ENCODE assay signal across 8 cellular contexts in the genomic region with DNA sequence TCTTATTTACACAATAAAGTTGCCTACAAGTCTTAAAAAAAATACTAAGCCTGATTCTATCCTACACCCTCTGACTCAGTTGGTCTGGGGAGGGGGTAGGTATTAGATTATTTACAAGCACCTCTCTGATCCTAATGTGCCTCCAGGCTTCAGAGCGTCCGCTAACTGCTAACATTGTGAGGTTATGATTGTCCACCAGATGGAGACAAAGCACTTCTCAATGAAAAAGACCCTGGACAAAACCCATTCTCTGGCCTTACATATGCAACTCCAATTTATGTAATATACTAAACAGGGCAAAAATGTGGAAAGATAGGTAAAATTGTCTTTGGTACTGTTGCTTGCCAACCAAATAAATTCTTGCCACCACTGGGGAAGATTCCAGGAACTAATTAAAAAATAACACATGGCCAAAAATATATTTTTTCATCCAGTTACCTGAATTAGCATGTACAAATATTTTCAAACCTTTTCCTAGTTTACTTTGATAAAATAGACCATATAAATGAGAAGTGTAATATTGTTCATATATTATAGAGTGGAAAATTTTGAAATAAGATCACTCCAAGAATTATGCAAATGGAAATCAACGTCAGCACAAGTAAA.
DNase-seq lines count a peak whose midpoint lies in the region; ATAC-seq, FAIRE-seq and TF ChIP-seq lines count a peak whose summit lies in the region.

No MANE protein-coding gene starts in this region.

- H3K9me3 Mint-ChIP-seq in WTC11 (peaks cover 5% of the 10 kb centered on the region; the same call in 1 of the 2 replicates), nephron progenitor cell (no peaks in the 10 kb centered on the region)

- no peak for TF ChIP-seq POLR2A in GM12891 (IDR thresholded peaks at IDR 0.05; ENCODE audit: low read depth, low read length)

- peak; percentile 60 for FAIRE-seq in GM12891 (lab: Jason Lieb, UNC)

- H3K4me3 Mint-ChIP-seq in WTC11: no peak overlapping the region
- H3K4me3 Mint-ChIP-seq in nephron progenitor cell: no peak overlapping the region

- no peak overlapping the region for H3K27ac Mint-ChIP-seq in WTC11
- H3K27ac Mint-ChIP-seq in nephron progenitor cell: no peak overlapping the region

- CTCF ChIA-PET in WTC11 (lab: Charles Lee): interaction anchor here (0.6 to 1.7 kb wide), 2 partner anchors 180 to 799 kb away, joined by 3 to 4 read pairs; no protein-coding TSS in a partner anchor

- no peaks in the 10 kb centered on the region for H3K36me3 Mint-ChIP-seq in WTC11
- no peaks in the 10 kb centered on the region for H3K36me3 Mint-ChIP-seq in nephron progenitor cell (ENCODE audit: low read depth)

- POLR2A ChIA-PET in WTC11 (lab: Charles Lee): no interaction called here

- DNase-seq in Ammon's horn (ENCODE audit: low spot score) (peak; percentile 84), GM12891 (ENCODE audit: insufficient read length, low spot score) (peak; percentile 16), NCI-H345 (lab: John Stamatoyannopoulos, UW) (peak; percentile 72), WTC11 (ENCODE audit: low spot score) (no peak), fibroblast of peridontal ligament (ENCODE audit: extremely low read depth) (peak; percentile 88), nephron progenitor cell (peak; percentile 43)

- peak; percentile 59 for ATAC-seq in HG03066 (IDR thresholded peaks at IDR 0.05; ENCODE audit: low read depth, unreplicated experiment)
- peak; percentile 79 for ATAC-seq in WTC11
- no peak for ATAC-seq in HG03520 (IDR thresholded peaks at IDR 0.05; ENCODE audit: unreplicated experiment)

- H3K27me3 Mint-ChIP-seq in WTC11 (ENCODE audit: low read depth): no peaks in the 10 kb centered on the region; the same call in 1 of the 2 replicates
- no peaks in the 10 kb centered on the region for H3K27me3 Mint-ChIP-seq in nephron progenitor cell (ENCODE audit: low read depth, poor library complexity)

- peak; percentile 66 for TF ChIP-seq CTCF in WTC11 (IDR thresholded peaks at IDR 0.05)
- TF ChIP-seq CTCF in nephron progenitor cell (IDR thresholded peaks at IDR 0.05): peak; percentile 82

- peaks cover 29% of the 10 kb centered on the region for H3K4me1 Mint-ChIP-seq in WTC11
- H3K4me1 Mint-ChIP-seq in nephron progenitor cell: peaks cover 5% of the 10 kb centered on the region

TF ChIP-seq in GM12891, 5 proteins besides CTCF, POLR2A, EP300 and RAD21:
- TF ChIP-seq TAF1 (IDR thresholded peaks at IDR 0.05; ENCODE audit: low read depth, low read length) (no peak), POLR2AphosphoS5 (IDR thresholded peaks at IDR 0.05; ENCODE audit: low read depth, low read length) (no peak), POU2F2 (IDR thresholded peaks at IDR 0.05; ENCODE audit: low read depth, low read length) (no peak), SPI1 (IDR thresholded peaks at IDR 0.05; ENCODE audit: low read depth, low read length) (no peak), PAX5 (IDR thresholded peaks at IDR 0.05; ENCODE audit: insufficient read depth, low read length, severe bottlenecking) (no peak)

TF ChIP-seq in WTC11, 78 proteins besides CTCF, POLR2A, EP300 and RAD21 (continues in another document):
- TF ChIP-seq, protein P1, sequence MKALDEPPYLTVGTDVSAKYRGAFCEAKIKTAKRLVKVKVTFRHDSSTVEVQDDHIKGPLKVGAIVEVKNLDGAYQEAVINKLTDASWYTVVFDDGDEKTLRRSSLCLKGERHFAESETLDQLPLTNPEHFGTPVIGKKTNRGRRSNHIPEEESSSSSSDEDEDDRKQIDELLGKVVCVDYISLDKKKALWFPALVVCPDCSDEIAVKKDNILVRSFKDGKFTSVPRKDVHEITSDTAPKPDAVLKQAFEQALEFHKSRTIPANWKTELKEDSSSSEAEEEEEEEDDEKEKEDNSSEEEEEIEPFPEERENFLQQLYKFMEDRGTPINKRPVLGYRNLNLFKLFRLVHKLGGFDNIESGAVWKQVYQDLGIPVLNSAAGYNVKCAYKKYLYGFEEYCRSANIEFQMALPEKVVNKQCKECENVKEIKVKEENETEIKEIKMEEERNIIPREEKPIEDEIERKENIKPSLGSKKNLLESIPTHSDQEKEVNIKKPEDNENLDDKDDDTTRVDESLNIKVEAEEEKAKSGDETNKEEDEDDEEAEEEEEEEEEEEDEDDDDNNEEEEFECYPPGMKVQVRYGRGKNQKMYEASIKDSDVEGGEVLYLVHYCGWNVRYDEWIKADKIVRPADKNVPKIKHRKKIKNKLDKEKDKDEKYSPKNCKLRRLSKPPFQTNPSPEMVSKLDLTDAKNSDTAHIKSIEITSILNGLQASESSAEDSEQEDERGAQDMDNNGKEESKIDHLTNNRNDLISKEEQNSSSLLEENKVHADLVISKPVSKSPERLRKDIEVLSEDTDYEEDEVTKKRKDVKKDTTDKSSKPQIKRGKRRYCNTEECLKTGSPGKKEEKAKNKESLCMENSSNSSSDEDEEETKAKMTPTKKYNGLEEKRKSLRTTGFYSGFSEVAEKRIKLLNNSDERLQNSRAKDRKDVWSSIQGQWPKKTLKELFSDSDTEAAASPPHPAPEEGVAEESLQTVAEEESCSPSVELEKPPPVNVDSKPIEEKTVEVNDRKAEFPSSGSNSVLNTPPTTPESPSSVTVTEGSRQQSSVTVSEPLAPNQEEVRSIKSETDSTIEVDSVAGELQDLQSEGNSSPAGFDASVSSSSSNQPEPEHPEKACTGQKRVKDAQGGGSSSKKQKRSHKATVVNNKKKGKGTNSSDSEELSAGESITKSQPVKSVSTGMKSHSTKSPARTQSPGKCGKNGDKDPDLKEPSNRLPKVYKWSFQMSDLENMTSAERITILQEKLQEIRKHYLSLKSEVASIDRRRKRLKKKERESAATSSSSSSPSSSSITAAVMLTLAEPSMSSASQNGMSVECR (CRISPR knock-in tag; IDR thresholded peaks at IDR 0.05; ENCODE audit: borderline replicate concordance): no peak
- TF ChIP-seq SMAD3 (CRISPR knock-in tag; IDR thresholded peaks at IDR 0.05; ENCODE audit: borderline replicate concordance): no peak
- no peak for TF ChIP-seq RELA (CRISPR knock-in tag; IDR thresholded peaks at IDR 0.05; ENCODE audit: borderline replicate concordance)
- TF ChIP-seq, protein P2, sequence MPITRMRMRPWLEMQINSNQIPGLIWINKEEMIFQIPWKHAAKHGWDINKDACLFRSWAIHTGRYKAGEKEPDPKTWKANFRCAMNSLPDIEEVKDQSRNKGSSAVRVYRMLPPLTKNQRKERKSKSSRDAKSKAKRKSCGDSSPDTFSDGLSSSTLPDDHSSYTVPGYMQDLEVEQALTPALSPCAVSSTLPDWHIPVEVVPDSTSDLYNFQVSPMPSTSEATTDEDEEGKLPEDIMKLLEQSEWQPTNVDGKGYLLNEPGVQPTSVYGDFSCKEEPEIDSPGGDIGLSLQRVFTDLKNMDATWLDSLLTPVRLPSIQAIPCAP (CRISPR knock-in tag; IDR thresholded peaks at IDR 0.05): no peak
- no peak for TF ChIP-seq ZNF138 (CRISPR knock-in tag; conservative IDR thresholded peaks at IDR 0.05)
- TF ChIP-seq TEAD1 (CRISPR knock-in tag; IDR thresholded peaks at IDR 0.05): no peak
- TF ChIP-seq, protein P3, sequence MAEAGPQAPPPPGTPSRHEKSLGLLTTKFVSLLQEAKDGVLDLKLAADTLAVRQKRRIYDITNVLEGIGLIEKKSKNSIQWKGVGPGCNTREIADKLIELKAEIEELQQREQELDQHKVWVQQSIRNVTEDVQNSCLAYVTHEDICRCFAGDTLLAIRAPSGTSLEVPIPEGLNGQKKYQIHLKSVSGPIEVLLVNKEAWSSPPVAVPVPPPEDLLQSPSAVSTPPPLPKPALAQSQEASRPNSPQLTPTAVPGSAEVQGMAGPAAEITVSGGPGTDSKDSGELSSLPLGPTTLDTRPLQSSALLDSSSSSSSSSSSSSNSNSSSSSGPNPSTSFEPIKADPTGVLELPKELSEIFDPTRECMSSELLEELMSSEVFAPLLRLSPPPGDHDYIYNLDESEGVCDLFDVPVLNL (CRISPR knock-in tag; IDR thresholded peaks at IDR 0.05; ENCODE audit: borderline replicate concordance, low read depth): no peak
- TF ChIP-seq NFYB (CRISPR knock-in tag; conservative IDR thresholded peaks at IDR 0.05; ENCODE audit: low read depth): no peak
- TF ChIP-seq, protein P4, sequence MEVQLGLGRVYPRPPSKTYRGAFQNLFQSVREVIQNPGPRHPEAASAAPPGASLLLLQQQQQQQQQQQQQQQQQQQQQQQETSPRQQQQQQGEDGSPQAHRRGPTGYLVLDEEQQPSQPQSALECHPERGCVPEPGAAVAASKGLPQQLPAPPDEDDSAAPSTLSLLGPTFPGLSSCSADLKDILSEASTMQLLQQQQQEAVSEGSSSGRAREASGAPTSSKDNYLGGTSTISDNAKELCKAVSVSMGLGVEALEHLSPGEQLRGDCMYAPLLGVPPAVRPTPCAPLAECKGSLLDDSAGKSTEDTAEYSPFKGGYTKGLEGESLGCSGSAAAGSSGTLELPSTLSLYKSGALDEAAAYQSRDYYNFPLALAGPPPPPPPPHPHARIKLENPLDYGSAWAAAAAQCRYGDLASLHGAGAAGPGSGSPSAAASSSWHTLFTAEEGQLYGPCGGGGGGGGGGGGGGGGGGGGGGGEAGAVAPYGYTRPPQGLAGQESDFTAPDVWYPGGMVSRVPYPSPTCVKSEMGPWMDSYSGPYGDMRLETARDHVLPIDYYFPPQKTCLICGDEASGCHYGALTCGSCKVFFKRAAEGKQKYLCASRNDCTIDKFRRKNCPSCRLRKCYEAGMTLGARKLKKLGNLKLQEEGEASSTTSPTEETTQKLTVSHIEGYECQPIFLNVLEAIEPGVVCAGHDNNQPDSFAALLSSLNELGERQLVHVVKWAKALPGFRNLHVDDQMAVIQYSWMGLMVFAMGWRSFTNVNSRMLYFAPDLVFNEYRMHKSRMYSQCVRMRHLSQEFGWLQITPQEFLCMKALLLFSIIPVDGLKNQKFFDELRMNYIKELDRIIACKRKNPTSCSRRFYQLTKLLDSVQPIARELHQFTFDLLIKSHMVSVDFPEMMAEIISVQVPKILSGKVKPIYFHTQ (CRISPR knock-in tag; IDR thresholded peaks at IDR 0.05): no peak
- TF ChIP-seq ETV6 (CRISPR knock-in tag; IDR thresholded peaks at IDR 0.05): no peak
- TF ChIP-seq ZNF396 (CRISPR knock-in tag; IDR thresholded peaks at IDR 0.05; ENCODE audit: borderline replicate concordance): no peak
